8 cellular contexts compared by ENCODE assay signal in the genomic region with DNA sequence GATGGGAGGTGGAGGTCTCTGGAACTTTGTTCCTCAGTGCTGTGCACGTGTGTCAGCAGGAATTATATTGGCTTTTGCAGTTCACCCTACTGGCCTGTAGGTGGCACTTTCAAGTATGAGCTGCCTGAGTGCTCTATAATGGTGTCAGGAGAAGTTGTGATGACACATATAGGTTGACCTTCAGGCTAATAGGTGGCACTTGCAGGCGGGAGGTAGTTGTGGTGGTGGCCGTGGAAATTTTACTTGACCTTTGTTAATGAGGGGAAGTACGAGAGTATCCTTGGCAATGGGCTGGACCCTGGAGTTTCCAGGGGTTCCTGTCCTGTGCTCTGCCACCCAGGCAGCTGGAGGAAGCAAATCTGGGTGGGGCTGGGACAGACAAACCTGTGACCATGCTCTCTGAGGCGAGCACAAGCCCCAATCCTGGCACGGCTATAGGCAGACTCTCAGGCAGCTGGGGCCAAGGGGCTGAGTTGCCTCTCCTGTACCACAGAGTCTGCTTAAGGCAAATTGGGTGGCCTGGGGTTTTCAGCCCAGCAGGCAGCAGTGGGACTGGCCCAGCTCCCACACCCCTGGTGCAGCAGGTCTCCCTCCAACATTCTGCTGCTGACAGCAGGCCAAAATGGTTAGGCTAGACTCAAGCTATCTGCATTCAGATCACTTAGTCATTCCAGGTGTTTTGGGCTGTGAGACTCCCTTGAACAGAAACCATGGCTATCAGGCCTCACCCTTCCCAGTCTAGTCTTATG.
A peak's percentile ranks its signal among the peaks of the same experiment; 100 is the strongest.
DNase-seq lines count a peak whose midpoint lies in the region; ATAC-seq, FAIRE-seq and TF ChIP-seq lines count a peak whose summit lies in the region.

No MANE protein-coding gene starts in this region.

- ATAC-seq in A549 = peak; percentile 84 to 96; a peak in 5 of 6 replicates
- ATAC-seq in WTC11 = peak; percentile 95
- peak; percentile 87 for ATAC-seq in esophagus mucosa

- H4K12ac ChIP-seq in trophoblast cell (ENCODE audit: low read depth, low read length) = no peak overlapping the region

- H4K20me1 ChIP-seq in Loucy (ENCODE audit: insufficient read depth, low read length, poor library complexity, severe bottlenecking) = no peaks in the 10 kb centered on the region

- H3K4me3 ChIP-seq in A549 (no peak overlapping the region), HFF-Myc (replicated peaks; ENCODE audit: low read depth, low read length) (no peak overlapping the region), Loucy (ENCODE audit: low read length, poor library complexity, severe bottlenecking) (no peak overlapping the region), trophoblast cell (ENCODE audit: low read depth, low read length) (no peak overlapping the region)

- H2BK120ac ChIP-seq in trophoblast cell (ENCODE audit: insufficient read depth, low read length, poor library complexity) = no peak overlapping the region

- no peak for TF ChIP-seq EP300 in A549 (IDR thresholded peaks at IDR 0.05)

- no peak overlapping the region for H3K18ac ChIP-seq in trophoblast cell (ENCODE audit: low read length)

- H3K4me1 Mint-ChIP-seq in WTC11 = peaks cover 4% of the 10 kb centered on the region

- no peak overlapping the region for H3K23ac ChIP-seq in trophoblast cell (ENCODE audit: low read length)

- H3K79me2 ChIP-seq in Loucy (ENCODE audit: insufficient read depth, low read length) (no peaks in the 10 kb centered on the region), trophoblast cell (ENCODE audit: control insufficient read depth, insufficient read depth, low read length, poor library complexity) (no peaks in the 10 kb centered on the region)

- H3K4me2 ChIP-seq in A549 (no peak overlapping the region), Loucy (ENCODE audit: low read depth, low read length, poor library complexity, severe bottlenecking) (no peak overlapping the region), trophoblast cell (ENCODE audit: low read length) (no peak overlapping the region)

- H2BK5ac ChIP-seq in trophoblast cell (ENCODE audit: low read depth, low read length, poor library complexity) = no peak overlapping the region

- CTCF ChIA-PET in A549 (lab: Yijun Ruan, JAX) = interaction anchor here (0.8 to 1.8 kb wide), 7 partner anchors 8 to 54 kb away, joined by 3 to 5 read pairs (median 3); no protein-coding TSS in a partner anchor
- CTCF ChIA-PET in WTC11 (lab: Charles Lee) = interaction anchor here (0.5 to 1.8 kb wide), 34 partner anchors 8 to 762 kb away, joined by 3 to 17 read pairs (median 4); partner anchors contain the start of gene CTSC

- no peaks in the 10 kb centered on the region for H3K9me3 Mint-ChIP-seq in WTC11

- H3K4me3 Mint-ChIP-seq in WTC11 = no peak overlapping the region

- TF ChIP-seq CTCF in A549 (IDR thresholded peaks at IDR 0.05) = peak; percentile 40
- peak; percentile 89 for TF ChIP-seq CTCF in GM12873 (IDR thresholded peaks at IDR 0.05; ENCODE audit: insufficient read depth, low read depth, low read length, missing control alignments)
- TF ChIP-seq CTCF in HFF-Myc (IDR thresholded peaks at IDR 0.05; ENCODE audit: low read depth, low read length, missing control alignments) = peak; percentile 80
- TF ChIP-seq CTCF in Loucy (conservative IDR thresholded peaks at IDR 0.05; ENCODE audit: low read length) = peak; percentile 88
- peak; percentile 79 for TF ChIP-seq CTCF in WTC11 (IDR thresholded peaks at IDR 0.05)

- H2AFZ ChIP-seq in Loucy (ENCODE audit: low read length) (peak overlapping the region; percentile 62; the same call in 1 of the 2 replicates), trophoblast cell (ENCODE audit: insufficient read depth, low read length, poor library complexity) (no peak overlapping the region)

- H3K14ac ChIP-seq in trophoblast cell (ENCODE audit: low read length) = no peak overlapping the region

- no peak for TF ChIP-seq RAD21 in A549 (conservative IDR thresholded peaks at IDR 0.05 in 1 of 2, IDR thresholded peaks at IDR 0.05 in 1 of 2)

- 60% methylated on average over 6 of the region's 6 CpGs for WGBS in A549 (ENCODE audit: missing lambda C conversion rate)
- WGBS in trophoblast cell (ENCODE audit: extremely low coverage, insufficient coverage, insufficient read length) = no CpG with 5 or more reads among the region's 6 CpGs

- H3K27ac Mint-ChIP-seq in WTC11 = no peak overlapping the region

- no peaks in the 10 kb centered on the region for H3K9me2 ChIP-seq in Loucy (replicated peaks; ENCODE audit: low read depth, low read length)

- H4K8ac ChIP-seq in trophoblast cell (ENCODE audit: low read depth, low read length) = no peak overlapping the region

- no peak overlapping the region for H4K91ac ChIP-seq in trophoblast cell (ENCODE audit: low read depth, low read length)

- H3K27me3 ChIP-seq in Loucy (ENCODE audit: insufficient read depth, low read length, poor library complexity, severe bottlenecking) (no peaks in the 10 kb centered on the region), trophoblast cell (ENCODE audit: insufficient read depth, low read length) (no peaks in the 10 kb centered on the region)

- no peaks in the 10 kb centered on the region for H3K79me1 ChIP-seq in trophoblast cell (ENCODE audit: low read length)

- no peaks in the 10 kb centered on the region for H3K27me3 Mint-ChIP-seq in WTC11 (ENCODE audit: low read depth)

- H2BK12ac ChIP-seq in trophoblast cell (ENCODE audit: low read length) = no peak overlapping the region

- H3K4me1 ChIP-seq in A549 (0 out of 3 replicates have a peak, but pooled peaks cover 2% of the 10 kb centered on the region), Loucy (ENCODE audit: insufficient read depth, low read length, poor library complexity, severe bottlenecking) (no peaks in the 10 kb centered on the region), trophoblast cell (ENCODE audit: control insufficient read depth in 1 of 2, insufficient read depth in 2 of 2, low read length in 2 of 2) (peaks cover 0 to 5% of the 10 kb centered on the region in 2 experiments)

- POLR2A ChIA-PET in A549 (lab: Yijun Ruan, JAX) (no interaction called here), WTC11 (lab: Charles Lee) (interaction anchor here (1.0 kb wide), 1 partner anchor 177 kb away, joined by 3 read pairs; no protein-coding TSS in a partner anchor)

- H3K36me3 ChIP-seq in Loucy (ENCODE audit: insufficient read depth, low read length) (no peaks in the 10 kb centered on the region), trophoblast cell (ENCODE audit: control insufficient read depth in 1 of 2, insufficient read depth in 2 of 2, low read length in 2 of 2) (no peaks in the 10 kb centered on the region)

- H2AK5ac ChIP-seq in trophoblast cell (ENCODE audit: low read length) = no peak overlapping the region

- H3K9me3 ChIP-seq in A549 (no peaks in the 10 kb centered on the region), Loucy (ENCODE audit: insufficient read depth, low read depth, low read length) (no peaks in the 10 kb centered on the region), trophoblast cell (ENCODE audit: insufficient read depth, low read depth, low read length) (no peaks in the 10 kb centered on the region)

- H3K4ac ChIP-seq in trophoblast cell (ENCODE audit: low read depth, low read length) = no peak overlapping the region

- H3K9ac ChIP-seq in Loucy (ENCODE audit: low read depth, low read length, poor library complexity, severe bottlenecking) = no peak overlapping the region
- no peak overlapping the region for H3K9ac ChIP-seq in trophoblast cell (ENCODE audit: low read length)

- H3K27ac ChIP-seq in A549 = no peak overlapping the region
- H3K27ac ChIP-seq in trophoblast cell (ENCODE audit: low read depth, low read length) = no peak overlapping the region

- H3K36me3 Mint-ChIP-seq in WTC11 = no peaks in the 10 kb centered on the region

- peak; percentile 36 to 58 for DNase-seq in A549 (ENCODE audit: low read depth in 1 of 2, low spot score in 1 of 2)
- DNase-seq in HFF-Myc (ENCODE audit: extremely low read depth, low read depth) = no peak
- DNase-seq in WTC11 (ENCODE audit: low spot score) = peak; percentile 53
- peak; percentile 51 to 88 for DNase-seq in trophoblast cell
- no peak for DNase-seq in NCI-H1092 treated with DMSO at 0.1 percent for 48 hours (lab: John Stamatoyannopoulos, UW)

- FAIRE-seq in A549 (lab: Jason Lieb, UNC) = peak; percentile 18

- no peak for TF ChIP-seq POLR2A in A549 (IDR thresholded peaks at IDR 0.05; ENCODE audit: low read length)

- H3F3A ChIP-seq in Loucy (ENCODE audit: low read depth) = no peaks in the 10 kb centered on the region

TF ChIP-seq in A549, 52 proteins besides CTCF, POLR2A, EP300 and RAD21:
- TF ChIP-seq RARB (CRISPR knock-in tag; IDR thresholded peaks at IDR 0.05) (no peak), NR3C1 (IDR thresholded peaks at IDR 0.05) (no peak), SMC3 (IDR thresholded peaks at IDR 0.05) (peak; percentile 16; the same call in 1 of the 3 replicates), CHD2 (IDR thresholded peaks at IDR 0.05; ENCODE audit: low read length, partially characterized antibody) (no peak), EHMT2 (IDR thresholded peaks at IDR 0.05; ENCODE audit: low read depth) (no peak)

TF ChIP-seq in WTC11, 78 proteins besides CTCF, POLR2A, EP300 and RAD21 (continues in another document):
- TF ChIP-seq SMAD4 (CRISPR knock-in tag; IDR thresholded peaks at IDR 0.05) = no peak

Comparison
In these comparisons a context has a peak if more than half of its experiments do, and no peak if none do; other contexts are left out.
1. DNase-seq: peak in A549 (2 of 2), WTC11 (single experiment) and trophoblast cell (2 of 2); none in HFF-Myc (single experiment) and NCI-H1092 treated with DMSO at 0.1 percent for 48 hours (single experiment).
2. Of the 8 proteins assayed by ChIP-seq in both WTC11 and A549: peak only in WTC11: none; only in A549: none; in both: CTCF; in neither: 7.
3. Peak in every context shown above with its lines, with median percentiles within 50 percentile points of each other: ATAC-seq and CTCF ChIP-seq.